ENCODE assay signal across 29 cellular contexts in the genomic region with DNA sequence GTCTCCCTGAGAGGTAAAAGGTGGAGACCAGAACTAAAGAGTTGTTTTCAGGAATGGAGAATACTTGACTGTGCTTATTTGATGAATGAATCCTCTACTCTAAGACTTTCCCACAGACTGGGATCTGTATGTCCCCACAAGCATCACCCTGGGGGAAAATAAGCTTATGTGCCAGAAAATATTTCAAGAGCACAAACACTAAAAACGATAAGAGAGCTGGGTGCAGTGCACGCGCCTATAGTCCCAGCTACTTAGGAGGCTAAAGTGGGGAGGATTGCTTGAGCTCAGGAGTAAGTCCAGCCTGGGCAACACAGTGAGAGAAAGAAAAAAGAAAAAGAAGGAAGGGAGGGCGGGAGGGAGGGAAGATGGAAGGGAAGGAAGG.
DNase-seq lines count a peak whose midpoint lies in the region; ATAC-seq and TF ChIP-seq lines count a peak whose summit lies in the region.
"Had no signal": no experiment of that assay in that cellular context is flagged by ENCODE, and none has a peak within 500 bp of the region (broad histone marks: within the 10 kb centered on the region; RNA-seq: fewer than 3 reads in every experiment).

No MANE protein-coding gene starts in this region.

- peak overlapping the region in 1 of 2 donors; percentile 43 for H3K9ac ChIP-seq in colonic mucosa (ENCODE audit: low read depth in 2 of 2, low read length in 2 of 2)
- H3K9ac ChIP-seq: SK-N-SH had no signal

- no peak for ATAC-seq in naive thymus-derived CD4-positive, alpha-beta T cell
- no peak for ATAC-seq in HG02973 (IDR thresholded peaks at IDR 0.05; ENCODE audit: unreplicated experiment)
- ATAC-seq in GM18870 (IDR thresholded peaks at IDR 0.05; ENCODE audit: unreplicated experiment) = no peak
- ATAC-seq: activated T-helper 17 cell treated with anti-CD3 and anti-CD28 coated beads, Interleukin-2, amount 50 U/mL, for 72 hours; foreskin keratinocyte; Right ventricle myocardium inferior; stimulated activated effector memory CD8-positive, alpha-beta T cell treated with anti-CD3 and anti-CD28 coated beads, Interleukin-12 subunit alpha, Interleukin-12 subunit beta, amount 100 ng/mL, for 72 hours had no signal

- no peak overlapping the region for H3K4me3 Mint-ChIP-seq in activated naive CD4-positive, alpha-beta T cell treated with anti-CD3 and anti-CD28 coated beads, Interleukin-2, amount 50 U/mL, for 24 hours
- no peak overlapping the region for H3K4me3 Mint-ChIP-seq in naive thymus-derived CD4-positive, alpha-beta T cell
- H3K4me3 Mint-ChIP-seq: activated CD4-positive, alpha-beta memory T cell treated with anti-CD3 and anti-CD28 coated beads, Interleukin-2, amount 10 ng/mL, durations not matched to agents 7 days and 5 days; activated naive CD4-positive, alpha-beta T cell treated with anti-CD3 and anti-CD28 coated beads, Interleukin-2, amount 10 ng/mL, durations not matched to agents 7 days and 5 days; activated T-helper 17 cell treated with anti-CD3 and anti-CD28 coated beads, Interleukin-2, amount 50 U/mL, for 72 hours; nephron; stimulated activated effector memory CD8-positive, alpha-beta T cell treated with anti-CD3 and anti-CD28 coated beads, Interleukin-12 subunit alpha, Interleukin-12 subunit beta, amount 100 ng/mL, for 72 hours; T-helper 1 cell treated with Interleukin-12 subunit alpha and Interleukin-12 subunit beta and Interleukin-4 antibody, amounts not matched to agents 30 μg/mL and 1 μg/mL, for 36 hours had no signal

- no peak overlapping the region for H3K4me3 ChIP-seq in colonic mucosa
- no peak overlapping the region for H3K4me3 ChIP-seq in naive thymus-derived CD4-positive, alpha-beta T cell (ENCODE audit: low read length)
- H3K4me3 ChIP-seq: coronary artery, esophagus squamous epithelium, PC-9, transverse colon had no signal

- H3K27me3 ChIP-seq in colonic mucosa = no peaks in the 10 kb centered on the region
- no peaks in the 10 kb centered on the region for H3K27me3 ChIP-seq in naive thymus-derived CD4-positive, alpha-beta T cell (ENCODE audit: control insufficient read depth in 2 of 2, insufficient read depth in 2 of 2, low read length in 2 of 2)
- H3K27me3 ChIP-seq: esophagus squamous epithelium, foreskin keratinocyte, transverse colon had no signal

- H3K9me3 ChIP-seq in colonic mucosa = no peaks in the 10 kb centered on the region
- H3K9me3 ChIP-seq in naive thymus-derived CD4-positive, alpha-beta T cell (ENCODE audit: control insufficient read depth in 2 of 3, low read length in 3 of 3) = no peaks in the 10 kb centered on the region
- H3K9me3 ChIP-seq: esophagus squamous epithelium, SK-N-SH, transverse colon had no signal

- intact Hi-C loops in colonic mucosa (cut with DNase I) = no loop called here
- intact Hi-C loops in naive thymus-derived CD4-positive, alpha-beta T cell (cut with micrococcal nuclease) = no loop called here

- H3K27me3 Mint-ChIP-seq in activated naive CD4-positive, alpha-beta T cell treated with anti-CD3 and anti-CD28 coated beads, Interleukin-2, amount 50 U/mL, for 24 hours = no peaks in the 10 kb centered on the region
- H3K27me3 Mint-ChIP-seq in naive thymus-derived CD4-positive, alpha-beta T cell = no peaks in the 10 kb centered on the region
- H3K27me3 Mint-ChIP-seq: activated CD4-positive, alpha-beta memory T cell treated with anti-CD3 and anti-CD28 coated beads, Interleukin-2, amount 10 ng/mL, durations not matched to agents 7 days and 5 days; activated naive CD4-positive, alpha-beta T cell treated with anti-CD3 and anti-CD28 coated beads, Interleukin-2, amount 10 ng/mL, durations not matched to agents 7 days and 5 days; activated T-helper 17 cell treated with anti-CD3 and anti-CD28 coated beads, Interleukin-2, amount 50 U/mL, for 72 hours had no signal

- H3K4me1 ChIP-seq in colonic mucosa = peaks cover 7% of the 10 kb centered on the region
- no peaks in the 10 kb centered on the region for H3K4me1 ChIP-seq in naive thymus-derived CD4-positive, alpha-beta T cell (ENCODE audit: control insufficient read depth in 2 of 2, insufficient read depth in 2 of 2, low read length in 2 of 2)
- H3K4me1 ChIP-seq: esophagus squamous epithelium, foreskin keratinocyte had no signal

- DNase-seq in activated naive CD4-positive, alpha-beta T cell treated with anti-CD3 and anti-CD28 coated beads, Interleukin-2, amount 50 U/mL, for 16 hours = no peak
- no peak for DNase-seq in colonic mucosa
- no peak for DNase-seq in naive thymus-derived CD4-positive, alpha-beta T cell
- DNase-seq in RPMI8226 = no peak
- DNase-seq in activated CD4-positive, CD25-positive, alpha-beta regulatory T cell (lab: John Stamatoyannopoulos, UW) = no peak
- DNase-seq: activated CD4-positive, alpha-beta memory T cell treated with anti-CD3 and anti-CD28 coated beads, Interleukin-2, amount 10 ng/mL, durations not matched to agents 7 days and 5 days; activated CD4-positive, CD25-positive, alpha-beta regulatory T cell treated with anti-CD3 and anti-CD28 coated beads, Interleukin-2, amount 50 U/mL, for 72 hours; activated naive CD4-positive, alpha-beta T cell treated with anti-CD3 and anti-CD28 coated beads, Interleukin-2, amount 10 ng/mL, durations not matched to agents 7 days and 5 days; aorta; esophagus squamous epithelium; foreskin keratinocyte; GOT3; head of caudate nucleus; Karpas-422; midbrain; NCI-H1417 treated with DMSO at 0.1 percent for 48 hours; PC-9; SK-N-SH; transverse colon had no signal

- H3K36me3 Mint-ChIP-seq in activated naive CD4-positive, alpha-beta T cell treated with anti-CD3 and anti-CD28 coated beads, Interleukin-2, amount 50 U/mL, for 24 hours = peaks cover 19% of the 10 kb centered on the region
- H3K36me3 Mint-ChIP-seq in naive thymus-derived CD4-positive, alpha-beta T cell = peaks cover 7 to 54% (median 36%) of the 10 kb centered on the region in 5 donors

- peaks cover 16% of the 10 kb centered on the region for H3K4me1 Mint-ChIP-seq in activated naive CD4-positive, alpha-beta T cell treated with anti-CD3 and anti-CD28 coated beads, Interleukin-2, amount 50 U/mL, for 24 hours
- H3K4me1 Mint-ChIP-seq in naive thymus-derived CD4-positive, alpha-beta T cell = peaks cover 0 to 38% (median 3%) of the 10 kb centered on the region in 7 donors
- H3K4me1 Mint-ChIP-seq: activated T-helper 17 cell treated with anti-CD3 and anti-CD28 coated beads, Interleukin-2, amount 50 U/mL, for 72 hours had no signal

- CTCF ChIA-PET in naive thymus-derived CD4-positive, alpha-beta T cell (lab: Charles Lee) = no interaction called here

- TF ChIP-seq CTCF in colonic mucosa (IDR thresholded peaks at IDR 0.05) = no peak

- no peaks in the 10 kb centered on the region for H3K36me3 ChIP-seq in colonic mucosa
- H3K36me3 ChIP-seq in naive thymus-derived CD4-positive, alpha-beta T cell (ENCODE audit: control insufficient read depth in 2 of 3, insufficient read depth in 3 of 3, low read length in 3 of 3) = peaks cover 0 to 16% (median 0%) of the 10 kb centered on the region in 3 experiments

- POLR2A ChIA-PET in naive thymus-derived CD4-positive, alpha-beta T cell (lab: Charles Lee) = no interaction called here

- no peaks in the 10 kb centered on the region for H3K9me3 Mint-ChIP-seq in activated naive CD4-positive, alpha-beta T cell treated with anti-CD3 and anti-CD28 coated beads, Interleukin-2, amount 50 U/mL, for 24 hours
- peaks cover 0 to 3% (median 0%) of the 10 kb centered on the region in 11 donors for H3K9me3 Mint-ChIP-seq in naive thymus-derived CD4-positive, alpha-beta T cell
- H3K9me3 Mint-ChIP-seq: activated CD4-positive, alpha-beta memory T cell treated with anti-CD3 and anti-CD28 coated beads, Interleukin-2, amount 10 ng/mL, durations not matched to agents 7 days and 5 days; activated naive CD4-positive, alpha-beta T cell treated with anti-CD3 and anti-CD28 coated beads, Interleukin-2, amount 10 ng/mL, durations not matched to agents 7 days and 5 days; activated T-helper 17 cell treated with anti-CD3 and anti-CD28 coated beads, Interleukin-2, amount 50 U/mL, for 72 hours; stimulated activated effector memory CD8-positive, alpha-beta T cell treated with anti-CD3 and anti-CD28 coated beads, Interleukin-12 subunit alpha, Interleukin-12 subunit beta, amount 100 ng/mL, for 72 hours; T-helper 1 cell treated with Interleukin-12 subunit alpha and Interleukin-12 subunit beta and Interleukin-4 antibody, amounts not matched to agents 30 μg/mL and 1 μg/mL, for 36 hours had no signal

- peak overlapping the region; percentile 51 for H3K27ac Mint-ChIP-seq in activated naive CD4-positive, alpha-beta T cell treated with anti-CD3 and anti-CD28 coated beads, Interleukin-2, amount 50 U/mL, for 24 hours
- H3K27ac Mint-ChIP-seq in naive thymus-derived CD4-positive, alpha-beta T cell = peak overlapping the region in 7 of 9 donors; percentile 9 to 76 (median 46)
- H3K27ac Mint-ChIP-seq: activated CD4-positive, alpha-beta memory T cell treated with anti-CD3 and anti-CD28 coated beads, Interleukin-2, amount 10 ng/mL, durations not matched to agents 7 days and 5 days; activated naive CD4-positive, alpha-beta T cell treated with anti-CD3 and anti-CD28 coated beads, Interleukin-2, amount 10 ng/mL, durations not matched to agents 7 days and 5 days; activated T-helper 17 cell treated with anti-CD3 and anti-CD28 coated beads, Interleukin-2, amount 50 U/mL, for 72 hours; nephron; stimulated activated effector memory CD8-positive, alpha-beta T cell treated with anti-CD3 and anti-CD28 coated beads, Interleukin-12 subunit alpha, Interleukin-12 subunit beta, amount 100 ng/mL, for 72 hours had no signal

- H3K27ac ChIP-seq in colonic mucosa = peak overlapping the region; percentile 48
- H3K27ac ChIP-seq in naive thymus-derived CD4-positive, alpha-beta T cell (ENCODE audit: low read depth, low read length) = no peak overlapping the region
- H3K27ac ChIP-seq: coronary artery, esophagus squamous epithelium, foreskin keratinocyte, HL-60, PC-9 had no signal
